8 cellular contexts compared by ENCODE assay signal in genomic region chr1:160101037-160101716, GRCh38. TPM values are rescaled to one million over a fixed set of nuclear protein-coding genes. Genes with fewer than 3 reads are reported as not detected.
DNase-seq lines count a peak whose midpoint lies in the region; ATAC-seq, FAIRE-seq and TF ChIP-seq lines count a peak whose summit lies in the region.

No MANE protein-coding gene starts in this region.

- peaks cover 7% of the 10 kb centered on the region for H3K36me3 Mint-ChIP-seq in activated T-cell treated with anti-CD3 and anti-CD28 coated beads, Interleukin-2, amount 50 U/mL, for 24 hours (ENCODE audit: low read depth)
- H3K36me3 Mint-ChIP-seq in naive thymus-derived CD4-positive, alpha-beta T cell, result no peaks in the 10 kb centered on the region
- no peaks in the 10 kb centered on the region for H3K36me3 Mint-ChIP-seq in stimulated activated memory B cell treated with anti-CD40 and anti-IgM and Interleukin-4, amounts not matched to agents 10 μg/mL and 1 μg/mL and 100 μg/mL, for 72 hours

- no peaks in the 10 kb centered on the region for H3K9me3 ChIP-seq in naive thymus-derived CD4-positive, alpha-beta T cell (ENCODE audit: control insufficient read depth in 2 of 3, low read length in 3 of 3)

- peaks cover 0 to 4% (median 0%) of the 10 kb centered on the region in 3 experiments for H3K36me3 ChIP-seq in naive thymus-derived CD4-positive, alpha-beta T cell (ENCODE audit: control insufficient read depth in 2 of 3, insufficient read depth in 3 of 3, low read length in 3 of 3)

- FAIRE-seq in GM12891 (lab: Jason Lieb, UNC) (peak; percentile 86), RCC 7860 (lab: Jason Lieb, UNC) (no peak)

- peak; percentile 87 for TF ChIP-seq CTCF in LNCaP clone FGC (IDR thresholded peaks at IDR 0.05; ENCODE audit: control insufficient read depth, extremely low read depth, insufficient read depth)

- peaks cover 53% of the 10 kb centered on the region for H3K4me1 Mint-ChIP-seq in activated T-cell treated with anti-CD3 and anti-CD28 coated beads, Interleukin-2, amount 50 U/mL, for 24 hours (ENCODE audit: low read depth)
- peaks cover 29 to 62% (median 51%) of the 10 kb centered on the region in 7 donors for H3K4me1 Mint-ChIP-seq in naive thymus-derived CD4-positive, alpha-beta T cell
- peaks cover 45% of the 10 kb centered on the region for H3K4me1 Mint-ChIP-seq in stimulated activated memory B cell treated with anti-CD40 and anti-IgM and Interleukin-4, amounts not matched to agents 10 μg/mL and 1 μg/mL and 100 μg/mL, for 72 hours

- ATAC-seq in esophagus mucosa (peak; percentile 37), HG02571 (IDR thresholded peaks at IDR 0.05; ENCODE audit: unreplicated experiment) (no peak)
- ATAC-seq in naive thymus-derived CD4-positive, alpha-beta T cell, result peak; percentile 37
- ATAC-seq in stimulated activated memory B cell treated with anti-CD40 and anti-IgM and Interleukin-4, amounts not matched to agents 10 μg/mL and 1 μg/mL and 100 μg/mL, for 72 hours, result peak; percentile 42

- H3K4me3 ChIP-seq in LNCaP clone FGC (ENCODE audit: low read depth, low read length), result no peak overlapping the region
- no peak overlapping the region for H3K4me3 ChIP-seq in naive thymus-derived CD4-positive, alpha-beta T cell (ENCODE audit: low read length)

- H3K4me3 Mint-ChIP-seq in activated T-cell treated with anti-CD3 and anti-CD28 coated beads, Interleukin-2, amount 50 U/mL, for 24 hours, result peak overlapping the region; percentile 9
- peak overlapping the region; percentile 10 to 87 (median 71) for H3K4me3 Mint-ChIP-seq in naive thymus-derived CD4-positive, alpha-beta T cell
- peak overlapping the region; percentile 57 for H3K4me3 Mint-ChIP-seq in stimulated activated memory B cell treated with anti-CD40 and anti-IgM and Interleukin-4, amounts not matched to agents 10 μg/mL and 1 μg/mL and 100 μg/mL, for 72 hours

- peak; percentile 82 for DNase-seq in GM12891 (ENCODE audit: insufficient read length, low spot score)
- peak; percentile 52 for DNase-seq in LNCaP clone FGC (ENCODE audit: low read depth)
- peak; percentile 68 for DNase-seq in RCC 7860 (ENCODE audit: low spot score)
- DNase-seq in activated T-cell treated with anti-CD3 and anti-CD28 coated beads, Interleukin-2, amount 50 U/mL, for 24 hours, result peak; percentile 82
- DNase-seq in naive thymus-derived CD4-positive, alpha-beta T cell, result peak; percentile 57 to 85 (median 77)

- intact Hi-C loops in naive thymus-derived CD4-positive, alpha-beta T cell (cut with micrococcal nuclease), result loop anchor here (1.0 to 10.0 kb wide), 5 partner anchors 92 to 504 kb away; no protein-coding TSS in a partner anchor

- POLR2A ChIA-PET in naive thymus-derived CD4-positive, alpha-beta T cell (lab: Charles Lee), result interaction anchor here (0.6 to 3.9 kb wide), 8 partner anchors 16 to 190 kb away, joined by 3 to 15 read pairs (median 4); partner anchors contain the start of gene DCAF8

- peak overlapping the region; percentile 96 for H3K27ac ChIP-seq in naive thymus-derived CD4-positive, alpha-beta T cell (ENCODE audit: low read depth, low read length)

- H3K4me1 ChIP-seq in naive thymus-derived CD4-positive, alpha-beta T cell (ENCODE audit: control insufficient read depth in 2 of 2, insufficient read depth in 2 of 2, low read length in 2 of 2), result peaks cover 25 to 44% of the 10 kb centered on the region in 2 donors

- peak overlapping the region; percentile 86 for H3K27ac Mint-ChIP-seq in activated T-cell treated with anti-CD3 and anti-CD28 coated beads, Interleukin-2, amount 50 U/mL, for 24 hours
- H3K27ac Mint-ChIP-seq in naive thymus-derived CD4-positive, alpha-beta T cell, result peak overlapping the region; percentile 56 to 99 (median 97)
- H3K27ac Mint-ChIP-seq in stimulated activated memory B cell treated with anti-CD40 and anti-IgM and Interleukin-4, amounts not matched to agents 10 μg/mL and 1 μg/mL and 100 μg/mL, for 72 hours, result peak overlapping the region; percentile 72

- CTCF ChIA-PET in naive thymus-derived CD4-positive, alpha-beta T cell (lab: Charles Lee), result interaction anchor here (0.5 to 3.3 kb wide), 16 partner anchors 9 to 886 kb away, joined by 3 to 42 read pairs (median 4); partner anchors contain the start of gene PEX19

- no peaks in the 10 kb centered on the region for H3K9me3 Mint-ChIP-seq in activated T-cell treated with anti-CD3 and anti-CD28 coated beads, Interleukin-2, amount 50 U/mL, for 24 hours
- no peaks in the 10 kb centered on the region for H3K9me3 Mint-ChIP-seq in naive thymus-derived CD4-positive, alpha-beta T cell
- no peaks in the 10 kb centered on the region for H3K9me3 Mint-ChIP-seq in stimulated activated memory B cell treated with anti-CD40 and anti-IgM and Interleukin-4, amounts not matched to agents 10 μg/mL and 1 μg/mL and 100 μg/mL, for 72 hours

- no peaks in the 10 kb centered on the region for H3K27me3 ChIP-seq in naive thymus-derived CD4-positive, alpha-beta T cell (ENCODE audit: control insufficient read depth in 2 of 2, insufficient read depth in 2 of 2, low read length in 2 of 2)

- no peak for TF ChIP-seq POLR2A in GM12891 (IDR thresholded peaks at IDR 0.05; ENCODE audit: low read depth, low read length)

- H3K27me3 Mint-ChIP-seq in activated T-cell treated with anti-CD3 and anti-CD28 coated beads, Interleukin-2, amount 50 U/mL, for 24 hours, result no peaks in the 10 kb centered on the region
- H3K27me3 Mint-ChIP-seq in naive thymus-derived CD4-positive, alpha-beta T cell, result no peaks in the 10 kb centered on the region
- no peaks in the 10 kb centered on the region for H3K27me3 Mint-ChIP-seq in stimulated activated memory B cell treated with anti-CD40 and anti-IgM and Interleukin-4, amounts not matched to agents 10 μg/mL and 1 μg/mL and 100 μg/mL, for 72 hours

TF ChIP-seq in GM12891, 5 proteins besides CTCF, POLR2A, EP300 and RAD21:
- TF ChIP-seq SPI1 (IDR thresholded peaks at IDR 0.05; ENCODE audit: low read depth, low read length) (no peak), PAX5 (IDR thresholded peaks at IDR 0.05; ENCODE audit: insufficient read depth, low read length, severe bottlenecking) (no peak), TAF1 (IDR thresholded peaks at IDR 0.05; ENCODE audit: low read depth, low read length) (no peak), POLR2AphosphoS5 (IDR thresholded peaks at IDR 0.05; ENCODE audit: low read depth, low read length) (no peak), POU2F2 (IDR thresholded peaks at IDR 0.05; ENCODE audit: low read depth, low read length) (no peak)

RNA-seq across cellular contexts. Expression of gene IGSF8, which starts 2.8 kb away (rescaled TPM):
- polyA plus RNA-seq in GM12891 (2012; ENCODE audit: low read depth, missing spikeins), result 5.2 TPM
- total RNA-seq in esophagus mucosa, result 13.7 TPM
- total RNA-seq in naive thymus-derived CD4-positive, alpha-beta T cell, result 10 to 100 TPM; 31.9 to 68.7 (median 44.8) TPM
- polyA plus RNA-seq in naive thymus-derived CD4-positive, alpha-beta T cell, result 10 to 100 TPM; 38.6 to 60.9 TPM

RNA-seq across cellular contexts. Expression of gene ATP1A2, which starts 14.4 kb away (rescaled TPM):
- not detected for polyA plus RNA-seq in GM12891 (2012; ENCODE audit: low read depth, missing spikeins)
- 0.80 TPM for total RNA-seq in esophagus mucosa
- not detected for total RNA-seq in naive thymus-derived CD4-positive, alpha-beta T cell
- polyA plus RNA-seq in naive thymus-derived CD4-positive, alpha-beta T cell, result not detected

RNA-seq across cellular contexts. Expression of gene KCNJ9, which starts 19.8 kb away (rescaled TPM):
- 0.04 TPM for polyA plus RNA-seq in GM12891 (2012; ENCODE audit: low read depth, missing spikeins)
- not detected for total RNA-seq in esophagus mucosa
- total RNA-seq in naive thymus-derived CD4-positive, alpha-beta T cell, result not detected
- polyA plus RNA-seq in naive thymus-derived CD4-positive, alpha-beta T cell, result under 1 TPM; 0.06 to 0.08 TPM

RNA-seq across cellular contexts. Expression of gene KCNJ10, which starts 31.2 kb away (rescaled TPM):
- 0.05 TPM for polyA plus RNA-seq in GM12891 (2012; ENCODE audit: low read depth, missing spikeins)
- total RNA-seq in esophagus mucosa, result not detected
- under 1 TPM in 1 of 5 experiments, not detected in 4; 0.32 TPM for total RNA-seq in naive thymus-derived CD4-positive, alpha-beta T cell
- under 1 TPM in 1 of 2 donors, not detected in 1; 0.29 TPM for polyA plus RNA-seq in naive thymus-derived CD4-positive, alpha-beta T cell

RNA-seq across cellular contexts. Expression of gene ATP1A4, which starts 50.2 kb away (rescaled TPM):
- polyA plus RNA-seq in GM12891 (2012; ENCODE audit: low read depth, missing spikeins), result 0.53 TPM
- total RNA-seq in esophagus mucosa, result not detected
- under 1 TPM in 1 of 5 experiments, not detected in 4; 0.71 TPM for total RNA-seq in naive thymus-derived CD4-positive, alpha-beta T cell
- polyA plus RNA-seq in naive thymus-derived CD4-positive, alpha-beta T cell, result not detected

Comparison
In these comparisons a context has a peak if more than half of its experiments do, and no peak if none do; other contexts are left out.
1. H3K4me3 Mint-ChIP-seq: peak in every context shown above with its lines; median percentile 71 in naive thymus-derived CD4-positive, alpha-beta T cell; 57 in stimulated activated memory B cell treated with anti-CD40 and anti-IgM and Interleukin-4, amounts not matched to agents 10 μg/mL and 1 μg/mL and 100 μg/mL, for 72 hours; 9 in activated T-cell treated with anti-CD3 and anti-CD28 coated beads, Interleukin-2, amount 50 U/mL, for 24 hours.